ENCODE assay signal across 24 cellular contexts in the genomic region with DNA sequence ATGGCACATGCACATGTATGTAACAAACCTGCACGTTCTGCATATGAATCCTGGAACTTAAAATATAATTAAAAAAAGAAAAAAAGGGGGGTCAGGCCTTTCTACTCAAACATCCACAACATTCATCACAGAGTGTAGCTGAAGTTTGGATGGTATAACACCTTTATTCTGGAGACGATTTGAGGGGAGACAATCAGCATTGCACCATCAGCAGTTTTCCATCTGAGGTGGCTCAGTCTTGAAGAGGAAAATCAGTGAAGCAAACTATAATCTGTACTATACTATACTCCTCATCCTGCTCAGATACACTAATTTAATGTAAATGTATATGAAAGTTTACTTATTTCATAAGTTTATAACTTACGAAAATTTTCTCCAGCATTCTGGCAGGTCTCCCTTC.
"Had no signal": no experiment of that assay in that cellular context is flagged by ENCODE, and none has a peak within 500 bp of the region (broad histone marks: within the 10 kb centered on the region; RNA-seq: fewer than 3 reads in every experiment).

No MANE protein-coding gene starts in this region.

- H3K4me1 ChIP-seq: colonic mucosa, esophagus muscularis mucosa, esophagus squamous epithelium, foreskin keratinocyte, gastrocnemius medialis, gastroesophageal sphincter, heart left ventricle, heart right ventricle had no signal

- ATAC-seq: effector memory CD8-positive, alpha-beta T cell; esophagus mucosa; foreskin keratinocyte; gastrocnemius medialis; gastroesophageal sphincter; heart left ventricle; heart right ventricle had no signal

- H3K9me3 ChIP-seq: colonic mucosa, esophagus muscularis mucosa, esophagus squamous epithelium, gastrocnemius medialis, gastroesophageal sphincter had no signal

- H3K4me3 ChIP-seq: colonic mucosa, coronary artery, dorsolateral prefrontal cortex, esophagus muscularis mucosa, esophagus squamous epithelium, gastrocnemius medialis, gastroesophageal sphincter, heart left ventricle, heart right ventricle had no signal

- H3K36me3 ChIP-seq: colonic mucosa, esophagus muscularis mucosa, esophagus squamous epithelium, gastrocnemius medialis, gastroesophageal sphincter, heart left ventricle, heart right ventricle had no signal

- H3K27ac ChIP-seq: colonic mucosa, coronary artery, dorsolateral prefrontal cortex, epithelial cell of prostate, esophagus muscularis mucosa, esophagus squamous epithelium, foreskin keratinocyte, gastrocnemius medialis, gastroesophageal sphincter, heart left ventricle, heart right ventricle had no signal

- H3K27me3 ChIP-seq: colonic mucosa, dorsolateral prefrontal cortex, esophagus muscularis mucosa, esophagus squamous epithelium, foreskin keratinocyte, gastrocnemius medialis, gastroesophageal sphincter, heart left ventricle, heart right ventricle had no signal

- DNase-seq: colonic mucosa; cortex of kidney; dermis blood vessel endothelial cell; dorsolateral prefrontal cortex; effector CD4-positive, alpha-beta T cell; effector CD8-positive, alpha-beta T cell; effector memory CD4-positive, alpha-beta T cell; effector memory CD8-positive, alpha-beta T cell; endodermal cell; erythroblast; esophagus squamous epithelium; foreskin fibroblast; foreskin keratinocyte; foreskin melanocyte; gastrocnemius medialis; glutamatergic neuron; head of caudate nucleus; heart left ventricle; heart right ventricle had no signal
